In the genomic region with DNA sequence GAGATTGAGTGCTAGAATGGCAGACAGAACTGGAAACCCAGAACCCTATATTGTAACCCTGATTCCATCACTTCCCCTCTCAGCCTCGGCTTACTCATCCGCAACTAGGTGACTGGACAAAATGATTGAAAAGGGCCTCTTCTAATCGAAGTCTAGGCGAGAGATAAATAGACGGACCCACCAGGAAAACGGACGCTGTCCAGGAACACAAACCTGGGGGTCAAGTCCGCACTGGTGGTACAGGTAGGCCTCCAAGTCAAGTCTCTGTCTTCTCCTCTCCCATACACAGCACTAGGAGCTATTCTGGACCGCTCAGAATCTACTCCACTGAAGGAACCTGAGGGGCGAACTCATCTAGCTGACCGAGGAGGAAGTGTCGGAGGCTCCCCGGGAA, we compare ENCODE assay signal across 8 cellular contexts. TPM values are rescaled to one million over a fixed set of nuclear protein-coding genes. Genes with fewer than 3 reads are reported as not detected.
A peak's percentile ranks its signal among the peaks of the same experiment; 100 is the strongest.
DNase-seq lines count a peak whose midpoint lies in the region; ATAC-seq and TF ChIP-seq lines count a peak whose summit lies in the region.

No MANE protein-coding gene starts in this region.

- H3K27me3 ChIP-seq in ACC112 (ENCODE audit: insufficient read depth, low read length) (no peaks in the 10 kb centered on the region), neutrophil (no peaks in the 10 kb centered on the region)

- peak overlapping the region; percentile 89 for H3K4me3 ChIP-seq in ACC112 (ENCODE audit: low read depth, low read length)
- peak overlapping the region; percentile 97 for H3K4me3 ChIP-seq in epithelial cell of esophagus (ENCODE audit: low read length)
- H3K4me3 ChIP-seq in neutrophil (ENCODE audit: low read depth in 1 of 2, low read length in 1 of 2): peak overlapping the region; percentile 77 to 95

- ATAC-seq in GM18517 (IDR thresholded peaks at IDR 0.05; ENCODE audit: unreplicated experiment): peak; percentile 15
- peak; percentile 27 for ATAC-seq in HG03135 (IDR thresholded peaks at IDR 0.05; ENCODE audit: unreplicated experiment)

- H3K4me1 ChIP-seq in ACC112 (ENCODE audit: control insufficient read depth, insufficient read depth, low read length, unreplicated experiment): peaks cover 13% of the 10 kb centered on the region
- H3K4me1 ChIP-seq in neutrophil (ENCODE audit: control insufficient read depth in 1 of 2, insufficient read depth in 1 of 2, low read depth in 1 of 2, low read length in 1 of 2): peaks cover 16 to 21% of the 10 kb centered on the region in 2 experiments

- H3K27ac ChIP-seq in ACC112 (ENCODE audit: low read depth, low read length) (peak overlapping the region; percentile 92), neutrophil (peak overlapping the region; percentile 94)

- peaks cover 13% of the 10 kb centered on the region for H3K36me3 ChIP-seq in ACC112 (ENCODE audit: insufficient read depth, low read length)
- peaks cover 24% of the 10 kb centered on the region for H3K36me3 ChIP-seq in neutrophil

- DNase-seq in SKM-1 treated with dmso at 0.1 percent for 144 hours (lab: John Stamatoyannopoulos, UW; ENCODE audit: unreplicated experiment) (peak; percentile 48), epithelial cell of esophagus (ENCODE audit: low read depth) (peak; percentile 62), NCI-H2081 (lab: John Stamatoyannopoulos, UW) (no peak), A172 (ENCODE audit: low spot score) (no peak)

- peaks cover 41% of the 10 kb centered on the region for H3K79me2 ChIP-seq in ACC112 (ENCODE audit: control insufficient read depth, insufficient read depth, low read length, unreplicated experiment)

- no peak for TF ChIP-seq CTCF in epithelial cell of esophagus (IDR thresholded peaks at IDR 0.05; ENCODE audit: insufficient read depth, low read depth, low read length, missing control alignments)
- TF ChIP-seq CTCF in neutrophil (IDR thresholded peaks at IDR 0.05): no peak

- peak overlapping the region; percentile 69 for H2AFZ ChIP-seq in ACC112 (ENCODE audit: low read length, unreplicated experiment)

- H3K9me3 ChIP-seq in neutrophil: no peaks in the 10 kb centered on the region

RNA-seq across cellular contexts. Expression of gene PSMA1, which starts 0.5 kb away (rescaled TPM):
- total RNA-seq in A172 (2014; rRNA removed; shearing (Covaris generic)): 438 and 448 TPM in 2 replicates

RNA-seq across cellular contexts. Expression of gene COPB1, which starts 20.1 kb away (rescaled TPM):
- 318 and 333 TPM in 2 replicates for total RNA-seq in A172 (2014; rRNA removed; shearing (Covaris generic))

Comparison
In these comparisons a context has a peak if more than half of its experiments do, and no peak if none do; other contexts are left out.
1. DNase-seq: peak in SKM-1 treated with dmso at 0.1 percent for 144 hours (single experiment) and epithelial cell of esophagus (single experiment); none in NCI-H2081 (0 of 2) and A172 (single experiment).
2. Peak in every context shown above with its lines, with median percentiles within 50 percentile points of each other: H3K4me3 ChIP-seq.